ENCODE assay signal across 1 cellular context in the genomic region with DNA sequence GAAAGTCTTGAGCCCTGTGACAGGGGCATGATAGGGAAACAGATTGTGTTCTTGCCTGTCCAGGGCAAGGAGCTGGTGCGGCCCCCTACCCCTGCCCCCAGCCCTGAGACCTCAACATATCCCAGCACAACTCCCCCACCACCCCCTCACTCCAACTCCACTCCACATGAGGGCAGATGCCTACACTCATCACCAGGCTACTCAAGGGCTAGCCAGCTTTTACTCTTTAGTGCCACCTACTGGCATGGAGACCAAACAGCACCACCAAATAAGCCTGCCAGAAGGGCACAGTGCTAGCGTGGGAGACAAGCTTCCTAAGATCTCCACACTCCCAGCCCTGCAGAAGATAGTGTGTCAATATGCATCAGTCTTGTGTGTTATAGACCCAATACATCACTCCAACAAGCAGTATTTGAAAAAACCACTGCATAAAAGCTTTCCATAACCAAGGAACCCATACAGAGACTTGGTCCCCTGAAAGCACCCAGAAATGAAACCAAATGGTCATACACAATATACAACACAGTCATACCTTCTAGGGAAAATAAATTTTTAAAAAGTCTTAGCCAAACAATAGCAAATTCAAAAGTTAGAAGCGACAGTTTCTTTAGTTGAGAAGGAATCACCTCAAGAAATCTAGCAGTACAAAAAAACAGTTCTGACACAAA.
TF ChIP-seq lines count a peak whose summit lies in the region.

No MANE protein-coding gene starts in this region.

TF ChIP-seq in WTC11, 78 proteins besides CTCF, POLR2A, EP300 and RAD21 (continued from another document):
- TF ChIP-seq ATF6 (CRISPR knock-in tag; IDR thresholded peaks at IDR 0.05): no peak
- no peak for TF ChIP-seq GRHL2 (CRISPR knock-in tag; IDR thresholded peaks at IDR 0.05; ENCODE audit: insufficient replicate concordance, severe bottlenecking)
- no peak for TF ChIP-seq MYBL2 (CRISPR knock-in tag; IDR thresholded peaks at IDR 0.05)
- no peak for TF ChIP-seq FOXK1 (CRISPR knock-in tag; IDR thresholded peaks at IDR 0.05)
- TF ChIP-seq ARID4B (CRISPR knock-in tag; IDR thresholded peaks at IDR 0.05; ENCODE audit: borderline replicate concordance): no peak
- TF ChIP-seq, protein P1, sequence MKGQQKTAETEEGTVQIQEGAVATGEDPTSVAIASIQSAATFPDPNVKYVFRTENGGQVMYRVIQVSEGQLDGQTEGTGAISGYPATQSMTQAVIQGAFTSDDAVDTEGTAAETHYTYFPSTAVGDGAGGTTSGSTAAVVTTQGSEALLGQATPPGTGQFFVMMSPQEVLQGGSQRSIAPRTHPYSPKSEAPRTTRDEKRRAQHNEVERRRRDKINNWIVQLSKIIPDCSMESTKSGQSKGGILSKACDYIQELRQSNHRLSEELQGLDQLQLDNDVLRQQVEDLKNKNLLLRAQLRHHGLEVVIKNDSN (CRISPR knock-in tag; IDR thresholded peaks at IDR 0.05): no peak
- no peak for TF ChIP-seq MLX (CRISPR knock-in tag; IDR thresholded peaks at IDR 0.05)
- no peak for TF ChIP-seq TP53 (CRISPR knock-in tag; IDR thresholded peaks at IDR 0.05)
- no peak for TF ChIP-seq SOX15 (CRISPR knock-in tag; IDR thresholded peaks at IDR 0.05)
TF ChIP-seq in WTC11: peak in this region for 0.
